In genomic region chr6:1625926-1626413, GRCh38 we compare ENCODE assay signal across 1 cellular context.
TF ChIP-seq lines count a peak whose summit lies in the region.

No MANE protein-coding gene starts in this region.

TF ChIP-seq in endothelial cell of umbilical vein, 7 proteins besides CTCF, POLR2A, EP300 and RAD21:
- TF ChIP-seq MYC (IDR thresholded peaks at IDR 0.05; ENCODE audit: low read depth, low read length) (no peak), POLR2AphosphoS5 (IDR thresholded peaks at IDR 0.05; ENCODE audit: insufficient read depth, low read depth, low read length) (no peak), GATA2 (IDR thresholded peaks at IDR 0.05; ENCODE audit: insufficient read depth, insufficient read length, low read depth, low read length) (no peak), JUN (IDR thresholded peaks at IDR 0.05; ENCODE audit: borderline replicate concordance, insufficient read depth, insufficient read length, low read depth) (no peak), FOS (IDR thresholded peaks at IDR 0.05; ENCODE audit: borderline replicate concordance, insufficient read depth, low read length) (no peak), EZH2 (IDR thresholded peaks at IDR 0.05; ENCODE audit: borderline replicate concordance, low read depth, low read length, severe bottlenecking) (no peak)
- TF ChIP-seq, protein P1, sequence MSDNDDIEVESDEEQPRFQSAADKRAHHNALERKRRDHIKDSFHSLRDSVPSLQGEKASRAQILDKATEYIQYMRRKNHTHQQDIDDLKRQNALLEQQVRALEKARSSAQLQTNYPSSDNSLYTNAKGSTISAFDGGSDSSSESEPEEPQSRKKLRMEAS (IDR thresholded peaks at IDR 0.05; ENCODE audit: insufficient read depth, insufficient read length), result no peak
